ENCODE assay signal across 1 cellular context in the genomic region with DNA sequence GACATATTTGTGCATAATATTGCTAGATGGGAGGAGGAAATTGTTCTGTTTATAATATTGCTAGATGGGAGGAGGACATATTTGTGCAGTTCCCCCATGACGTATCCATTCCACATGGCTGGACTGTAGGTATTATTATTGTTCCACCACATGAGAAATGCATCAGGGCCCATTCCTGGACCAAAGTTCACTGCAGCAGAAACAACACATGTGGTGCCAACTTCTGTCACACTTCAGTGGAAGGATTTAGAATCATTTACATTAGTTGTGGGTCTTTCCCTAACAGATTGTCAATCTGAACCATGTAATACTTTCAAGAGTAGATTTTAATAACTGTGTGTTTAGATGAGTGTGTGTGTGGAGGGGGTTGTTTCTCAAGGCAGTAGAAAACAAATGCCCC.
TF ChIP-seq lines count a peak whose summit lies in the region.

No MANE protein-coding gene starts in this region.

TF ChIP-seq in GM12878, 131 proteins besides CTCF, POLR2A, EP300 and RAD21 (continued from another document):
- TF ChIP-seq, protein P1, sequence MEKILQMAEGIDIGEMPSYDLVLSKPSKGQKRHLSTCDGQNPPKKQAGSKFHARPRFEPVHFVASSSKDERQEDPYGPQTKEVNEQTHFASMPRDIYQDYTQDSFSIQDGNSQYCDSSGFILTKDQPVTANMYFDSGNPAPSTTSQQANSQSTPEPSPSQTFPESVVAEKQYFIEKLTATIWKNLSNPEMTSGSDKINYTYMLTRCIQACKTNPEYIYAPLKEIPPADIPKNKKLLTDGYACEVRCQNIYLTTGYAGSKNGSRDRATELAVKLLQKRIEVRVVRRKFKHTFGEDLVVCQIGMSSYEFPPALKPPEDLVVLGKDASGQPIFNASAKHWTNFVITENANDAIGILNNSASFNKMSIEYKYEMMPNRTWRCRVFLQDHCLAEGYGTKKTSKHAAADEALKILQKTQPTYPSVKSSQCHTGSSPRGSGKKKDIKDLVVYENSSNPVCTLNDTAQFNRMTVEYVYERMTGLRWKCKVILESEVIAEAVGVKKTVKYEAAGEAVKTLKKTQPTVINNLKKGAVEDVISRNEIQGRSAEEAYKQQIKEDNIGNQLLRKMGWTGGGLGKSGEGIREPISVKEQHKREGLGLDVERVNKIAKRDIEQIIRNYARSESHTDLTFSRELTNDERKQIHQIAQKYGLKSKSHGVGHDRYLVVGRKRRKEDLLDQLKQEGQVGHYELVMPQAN (conservative IDR thresholded peaks at IDR 0.05): no peak
- TF ChIP-seq EZH2 (IDR thresholded peaks at IDR 0.05; ENCODE audit: borderline replicate concordance, control insufficient read depth, low read depth, low read length) (no peak), CREM (IDR thresholded peaks at IDR 0.05; ENCODE audit: low read depth) (no peak), LARP7 (IDR thresholded peaks at IDR 0.05) (no peak), ZZZ3 (IDR thresholded peaks at IDR 0.05; ENCODE audit: control insufficient read depth, insufficient read length, low read depth) (no peak), ZSCAN29 (IDR thresholded peaks at IDR 0.05) (no peak)
- TF ChIP-seq, protein P2, sequence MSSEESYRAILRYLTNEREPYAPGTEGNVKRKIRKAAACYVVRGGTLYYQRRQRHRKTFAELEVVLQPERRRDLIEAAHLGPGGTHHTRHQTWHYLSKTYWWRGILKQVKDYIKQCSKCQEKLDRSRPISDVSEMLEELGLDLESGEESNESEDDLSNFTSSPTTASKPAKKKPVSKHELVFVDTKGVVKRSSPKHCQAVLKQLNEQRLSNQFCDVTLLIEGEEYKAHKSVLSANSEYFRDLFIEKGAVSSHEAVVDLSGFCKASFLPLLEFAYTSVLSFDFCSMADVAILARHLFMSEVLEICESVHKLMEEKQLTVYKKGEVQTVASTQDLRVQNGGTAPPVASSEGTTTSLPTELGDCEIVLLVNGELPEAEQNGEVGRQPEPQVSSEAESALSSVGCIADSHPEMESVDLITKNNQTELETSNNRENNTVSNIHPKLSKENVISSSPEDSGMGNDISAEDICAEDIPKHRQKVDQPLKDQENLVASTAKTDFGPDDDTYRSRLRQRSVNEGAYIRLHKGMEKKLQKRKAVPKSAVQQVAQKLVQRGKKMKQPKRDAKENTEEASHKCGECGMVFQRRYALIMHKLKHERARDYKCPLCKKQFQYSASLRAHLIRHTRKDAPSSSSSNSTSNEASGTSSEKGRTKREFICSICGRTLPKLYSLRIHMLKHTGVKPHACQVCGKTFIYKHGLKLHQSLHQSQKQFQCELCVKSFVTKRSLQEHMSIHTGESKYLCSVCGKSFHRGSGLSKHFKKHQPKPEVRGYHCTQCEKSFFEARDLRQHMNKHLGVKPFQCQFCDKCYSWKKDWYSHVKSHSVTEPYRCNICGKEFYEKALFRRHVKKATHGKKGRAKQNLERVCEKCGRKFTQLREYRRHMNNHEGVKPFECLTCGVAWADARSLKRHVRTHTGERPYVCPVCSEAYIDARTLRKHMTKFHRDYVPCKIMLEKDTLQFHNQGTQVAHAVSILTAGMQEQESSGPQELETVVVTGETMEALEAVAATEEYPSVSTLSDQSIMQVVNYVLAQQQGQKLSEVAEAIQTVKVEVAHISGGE (CRISPR knock-in tag; IDR thresholded peaks at IDR 0.05): no peak
- TF ChIP-seq, protein P3, sequence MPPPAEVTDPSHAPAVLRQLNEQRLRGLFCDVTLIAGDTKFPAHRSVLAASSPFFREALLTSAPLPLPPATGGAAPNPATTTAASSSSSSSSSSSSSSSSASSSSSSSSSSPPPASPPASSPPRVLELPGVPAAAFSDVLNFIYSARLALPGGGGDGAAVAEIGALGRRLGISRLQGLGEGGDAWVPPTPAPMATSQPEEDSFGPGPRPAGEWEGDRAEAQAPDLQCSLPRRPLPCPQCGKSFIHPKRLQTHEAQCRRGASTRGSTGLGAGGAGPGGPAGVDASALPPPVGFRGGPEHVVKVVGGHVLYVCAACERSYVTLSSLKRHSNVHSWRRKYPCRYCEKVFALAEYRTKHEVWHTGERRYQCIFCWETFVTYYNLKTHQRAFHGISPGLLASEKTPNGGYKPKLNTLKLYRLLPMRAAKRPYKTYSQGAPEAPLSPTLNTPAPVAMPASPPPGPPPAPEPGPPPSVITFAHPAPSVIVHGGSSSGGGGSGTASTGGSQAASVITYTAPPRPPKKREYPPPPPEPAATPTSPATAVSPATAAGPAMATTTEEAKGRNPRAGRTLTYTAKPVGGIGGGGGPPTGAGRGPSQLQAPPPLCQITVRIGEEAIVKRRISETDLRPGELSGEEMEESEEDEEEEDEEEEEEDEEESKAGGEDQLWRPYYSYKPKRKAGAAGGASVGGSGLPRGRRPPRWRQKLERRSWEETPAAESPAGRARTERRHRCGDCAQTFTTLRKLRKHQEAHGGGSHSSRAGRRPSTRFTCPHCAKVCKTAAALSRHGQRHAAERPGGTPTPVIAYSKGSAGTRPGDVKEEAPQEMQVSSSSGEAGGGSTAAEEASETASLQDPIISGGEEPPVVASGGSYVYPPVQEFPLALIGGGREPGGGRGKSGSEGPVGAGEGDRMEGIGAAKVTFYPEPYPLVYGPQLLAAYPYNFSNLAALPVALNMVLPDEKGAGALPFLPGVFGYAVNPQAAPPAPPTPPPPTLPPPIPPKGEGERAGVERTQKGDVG (CRISPR knock-in tag; IDR thresholded peaks at IDR 0.05): no peak
